7 cellular contexts compared by ENCODE assay signal in the genomic region with DNA sequence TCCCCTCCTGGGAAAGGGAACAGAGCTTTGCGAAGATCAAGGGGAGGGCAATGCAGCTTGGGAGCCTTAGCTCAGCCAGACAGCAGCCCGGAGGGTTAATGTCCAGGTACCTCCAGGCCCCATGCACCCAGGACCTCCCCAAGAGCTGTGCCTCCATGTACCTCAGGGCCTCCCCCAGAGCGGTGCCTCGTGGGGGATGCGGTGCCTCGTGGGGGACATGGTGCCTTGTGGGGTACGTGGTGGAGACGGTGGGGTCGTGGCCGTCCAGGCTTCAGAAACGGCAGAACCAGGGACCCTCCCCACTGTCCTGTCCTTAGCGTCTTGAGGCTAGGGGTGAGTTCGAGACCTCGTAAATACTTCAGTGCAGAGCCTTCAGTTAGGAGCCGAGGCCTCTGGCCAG. TPM values are rescaled to one million over a fixed set of nuclear protein-coding genes. Genes with fewer than 3 reads are reported as not detected.
"Had no signal": no experiment of that assay in that cellular context is flagged by ENCODE, and none has a peak within 500 bp of the region (broad histone marks: within the 10 kb centered on the region; RNA-seq: fewer than 3 reads in every experiment).

No MANE protein-coding gene starts in this region.

- FAIRE-seq: H1, H54, HTR-8/SVneo had no signal

- H3K4me3 Mint-ChIP-seq: GM23338, H9 had no signal

- H3K4me3 ChIP-seq: GM23338 had no signal

- H3K36me3 Mint-ChIP-seq: IgD-negative memory B cell had no signal

- DNase-seq: H9, HCEC 1CT had no signal

- H3K27me3 Mint-ChIP-seq: IgD-negative memory B cell had no signal

- H3K4me1 Mint-ChIP-seq: GM23338, H9, IgD-negative memory B cell had no signal

- H2AFZ ChIP-seq: GM23338 had no signal

- H3K27ac Mint-ChIP-seq: GM23338, IgD-negative memory B cell had no signal

- H3K4me2 ChIP-seq: GM23338 had no signal

RNA-seq across cellular contexts. Expression of a gene that starts 33.2 kb away (rescaled TPM):
- polyA plus RNA-seq: IgD-negative memory B cell had no signal
